Comparison of ENCODE assay signal across 8 cellular contexts in the genomic region with DNA sequence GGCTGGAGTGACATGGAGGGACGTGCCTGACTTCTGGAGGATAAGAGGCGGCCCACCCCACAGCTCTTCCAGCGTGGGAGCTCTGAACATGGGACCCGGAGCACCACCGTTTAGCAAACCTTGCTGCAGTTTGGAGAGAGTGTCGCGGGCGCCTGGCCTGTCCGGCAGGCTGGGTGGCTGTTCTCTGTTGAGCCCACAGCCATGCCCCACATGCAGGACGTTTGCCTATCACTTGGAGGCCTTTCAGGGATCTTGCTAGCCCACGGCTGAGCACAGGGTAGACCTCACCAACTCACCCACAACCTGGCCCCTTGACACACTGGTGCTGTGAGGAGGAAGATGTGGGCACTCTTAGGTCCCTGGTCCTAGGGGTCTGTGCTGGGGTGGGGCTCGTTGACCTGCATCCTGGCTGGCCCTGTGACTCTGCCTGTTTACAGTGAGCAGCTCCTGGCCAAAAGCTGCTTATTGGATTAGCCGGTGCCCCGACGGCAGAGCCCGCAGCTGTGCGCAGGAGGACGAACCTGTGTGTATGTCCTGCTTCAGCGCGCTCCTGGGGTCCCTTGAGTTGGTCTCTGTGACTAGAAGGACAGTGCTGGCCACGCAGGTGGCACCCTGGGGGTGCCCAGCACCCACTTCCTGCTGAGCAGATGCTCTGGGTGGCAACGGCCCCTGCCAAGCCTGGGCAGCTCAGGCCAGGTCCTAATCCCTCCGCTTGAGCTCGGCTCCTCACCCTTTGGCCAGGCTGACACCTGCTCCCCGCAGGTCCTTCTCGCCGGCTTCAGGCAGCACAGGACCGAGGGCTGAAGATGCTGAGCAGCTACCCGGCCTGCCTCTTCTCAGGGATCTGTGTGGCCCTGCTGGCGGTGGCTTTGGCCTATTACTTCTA.
DNase-seq lines count a peak whose midpoint lies in the region; ATAC-seq, FAIRE-seq and TF ChIP-seq lines count a peak whose summit lies in the region.

No MANE protein-coding gene starts in this region.

- ATAC-seq in stimulated activated memory B cell treated with anti-CD40 and anti-IgM and Interleukin-4, amounts not matched to agents 10 μg/mL and 1 μg/mL and 100 μg/mL, for 72 hours = no peak
- no peak for ATAC-seq in HG03469 (IDR thresholded peaks at IDR 0.05; ENCODE audit: unreplicated experiment)

- no peak overlapping the region for H2AFZ ChIP-seq in H1 (ENCODE audit: low read length)

- H3K9ac ChIP-seq in NT2/D1 (ENCODE audit: insufficient read length, low read depth) (peak overlapping the region; percentile 53), H1 (replicated peaks in 1 of 4; ENCODE audit: extremely low read depth in 1 of 4, low read depth in 3 of 4, low read length in 3 of 4) (no peak overlapping the region)

- H2AK5ac ChIP-seq in H1 (ENCODE audit: low read depth, low read length) = no peak overlapping the region

- peak overlapping the region in 1 of 2 experiments; percentile 56; a peak in 3 of 4 replicates for H3K4me2 ChIP-seq in H1 (ENCODE audit: insufficient read depth in 1 of 2, low read depth in 2 of 2, low read length in 2 of 2)

- intact Hi-C loops in activated naive CD4-positive, alpha-beta T cell treated with anti-CD3 and anti-CD28 coated beads for 36 hours (cut with micrococcal nuclease) = loop anchor here (1.0 kb wide), 2 partner anchors 36 to 129 kb away; no protein-coding TSS in a partner anchor

- no peak overlapping the region for H2BK5ac ChIP-seq in H1 (ENCODE audit: low read depth, low read length)

- POLR2A ChIA-PET in H1 (lab: Charles Lee; ENCODE audit: partially characterized antibody) = no interaction called here

- H2BK20ac ChIP-seq in H1 (ENCODE audit: low read length) = no peak overlapping the region

- peak overlapping the region; percentile 40; the same call in 1 of the 2 replicates for H4K8ac ChIP-seq in H1 (ENCODE audit: extremely low read depth, insufficient read depth, low read length)

- no peak overlapping the region for H3K18ac ChIP-seq in H1 (ENCODE audit: extremely low read depth, low read length)

- DNase-seq in activated naive CD4-positive, alpha-beta T cell treated with anti-CD3 and anti-CD28 coated beads for 36 hours = no peak
- no peak for DNase-seq in activated naive CD4-positive, alpha-beta T cell (lab: John Stamatoyannopoulos, UW)
- no peak for DNase-seq in NT2/D1 (ENCODE audit: low read depth, low spot score)
- DNase-seq in H1 (ENCODE audit: low read depth in 1 of 2, low spot score in 2 of 2) = peak in 1 of 2 experiments; percentile 47
- no peak for DNase-seq in GM19238 (ENCODE audit: insufficient read length, low spot score)
- DNase-seq in NCI-H526 (lab: John Stamatoyannopoulos, UW) = no peak

- no peak for FAIRE-seq in H1 (lab: Jason Lieb, UNC)

- H3K4ac ChIP-seq in H1 (replicated peaks; ENCODE audit: insufficient read length, low read depth, low read length) = no peak overlapping the region

- no peak overlapping the region for H2BK120ac ChIP-seq in H1 (replicated peaks; ENCODE audit: low read depth, low read length)

- H3K36me3 ChIP-seq in NT2/D1 (ENCODE audit: insufficient read depth, insufficient read length, low read length) (peaks cover 2% of the 10 kb centered on the region), H1 (ENCODE audit: control insufficient read depth in 2 of 4, insufficient read depth in 4 of 4, low read length in 3 of 4) (no peaks in the 10 kb centered on the region)

- no peaks in the 10 kb centered on the region for H3K27me3 ChIP-seq in NT2/D1 (ENCODE audit: insufficient read depth, insufficient read length)
- H3K27me3 ChIP-seq in H1 (replicated peaks in 1 of 4; ENCODE audit: control insufficient read depth in 3 of 4, extremely low read depth in 1 of 4, insufficient read depth in 3 of 4, low read length in 3 of 4) = no peaks in the 10 kb centered on the region; a peak in 1 of 7 replicates

- TF ChIP-seq EP300 in H1 (IDR thresholded peaks at IDR 0.05; ENCODE audit: borderline replicate concordance in 1 of 2, low read depth in 2 of 2, low read length in 2 of 2) = no peak

- peaks cover 2% of the 10 kb centered on the region for H3K36me3 Mint-ChIP-seq in activated naive CD4-positive, alpha-beta T cell treated with anti-CD3 and anti-CD28 coated beads for 36 hours (ENCODE audit: low read depth)
- peaks cover 20% of the 10 kb centered on the region for H3K36me3 Mint-ChIP-seq in stimulated activated memory B cell treated with anti-CD40 and anti-IgM and Interleukin-4, amounts not matched to agents 10 μg/mL and 1 μg/mL and 100 μg/mL, for 72 hours

- H2BK12ac ChIP-seq in H1 (ENCODE audit: low read depth, low read length) = 0 out of 2 replicates have a peak overlapping the region, but pooled peaks have one; percentile 39

- no peaks in the 10 kb centered on the region; the same call in 1 of the 2 replicates for H3K23me2 ChIP-seq in H1 (ENCODE audit: low read depth, low read length)

- no peaks in the 10 kb centered on the region for H3K9me3 Mint-ChIP-seq in activated naive CD4-positive, alpha-beta T cell treated with anti-CD3 and anti-CD28 coated beads for 36 hours
- H3K9me3 Mint-ChIP-seq in stimulated activated memory B cell treated with anti-CD40 and anti-IgM and Interleukin-4, amounts not matched to agents 10 μg/mL and 1 μg/mL and 100 μg/mL, for 72 hours = no peaks in the 10 kb centered on the region

- TF ChIP-seq RAD21 in H1 (IDR thresholded peaks at IDR 0.05 in 1 of 2, conservative IDR thresholded peaks at IDR 0.05 in 1 of 2; ENCODE audit: low read depth in 2 of 2, low read length in 2 of 2) = no peak

- no peak overlapping the region for H2BK15ac ChIP-seq in H1 (ENCODE audit: low read length)

- H3K4me1 ChIP-seq in NT2/D1 (ENCODE audit: insufficient read depth, insufficient read length) (peaks cover 30% of the 10 kb centered on the region), H1 (replicated peaks in 1 of 4; ENCODE audit: control insufficient read depth in 3 of 4, insufficient read depth in 4 of 4, low read length in 3 of 4) (peaks cover 0 to 2% (median 0%) of the 10 kb centered on the region in 4 experiments; a peak in 1 of 7 replicates)

- 77% methylated on average over 30 of the region's 30 CpGs; no CpG with 5 or more reads in 1 of the 2 experiments for WGBS in H1 (ENCODE audit: extremely low coverage in 1 of 2, insufficient coverage in 1 of 2, insufficient read length in 1 of 2, insufficient replicate concordance in 2 of 2, low coverage in 1 of 2, low lambda C conversion rate in 2 of 2, missing lambda C conversion rate in 1 of 2), 2 experiments

- no peak overlapping the region for H3K27ac ChIP-seq in H1 (ENCODE audit: low read depth, low read length)

- peaks cover 18% of the 10 kb centered on the region for H3K4me1 Mint-ChIP-seq in activated naive CD4-positive, alpha-beta T cell treated with anti-CD3 and anti-CD28 coated beads for 36 hours (ENCODE audit: low read depth)
- peaks cover 33% of the 10 kb centered on the region for H3K4me1 Mint-ChIP-seq in stimulated activated memory B cell treated with anti-CD40 and anti-IgM and Interleukin-4, amounts not matched to agents 10 μg/mL and 1 μg/mL and 100 μg/mL, for 72 hours

- no peak overlapping the region for H4K5ac ChIP-seq in H1 (ENCODE audit: insufficient read length, low read depth, low read length)

- CTCF ChIA-PET in activated naive CD4-positive, alpha-beta T cell treated with anti-CD3 and anti-CD28 coated beads for 36 hours (lab: Charles Lee) = interaction anchor here (0.6 to 2.2 kb wide), 13 partner anchors 8 to 513 kb away, joined by 3 to 12 read pairs (median 5); no protein-coding TSS in a partner anchor
- CTCF ChIA-PET in H1 (lab: Charles Lee; ENCODE audit: partially characterized antibody) = interaction anchor here (0.6 to 10.4 kb wide), 45 partner anchors 7 to 326 kb away, joined by 3 to 188 read pairs (median 5); no protein-coding TSS in a partner anchor

- H4K20me1 ChIP-seq in H1 (replicated peaks in 1 of 2; ENCODE audit: control insufficient read depth in 1 of 2, insufficient read depth in 2 of 2, low read length in 2 of 2) = no peaks in the 10 kb centered on the region

- TF ChIP-seq POLR2A in H1 (IDR thresholded peaks at IDR 0.05; ENCODE audit: control extremely low read depth in 1 of 2, low read depth in 2 of 2, low read length in 2 of 2) = no peak

- H3K4me3 ChIP-seq in NT2/D1 (ENCODE audit: insufficient read length, low read depth) (no peak overlapping the region), H1 (ENCODE audit: extremely low read depth in 1 of 4, insufficient read depth in 2 of 4, low read depth in 3 of 4, low read length in 4 of 4) (no peak overlapping the region)

- H3K56ac ChIP-seq in H1 (replicated peaks; ENCODE audit: insufficient read length, low read depth, low read length) = no peak overlapping the region

- H3K9me3 ChIP-seq in NT2/D1 (ENCODE audit: insufficient read depth, low read length) (no peaks in the 10 kb centered on the region), H1 (ENCODE audit: insufficient read depth in 2 of 2, low read depth in 1 of 2, low read length in 1 of 2) (no peaks in the 10 kb centered on the region)

- TF ChIP-seq CTCF in H1 (IDR thresholded peaks at IDR 0.05; ENCODE audit: control extremely low read depth in 1 of 3, insufficient read depth in 1 of 3, low read depth in 1 of 3, low read length in 3 of 3) = no peak

- no peaks in the 10 kb centered on the region for H3K27me3 Mint-ChIP-seq in activated naive CD4-positive, alpha-beta T cell treated with anti-CD3 and anti-CD28 coated beads for 36 hours (ENCODE audit: low read depth)
- H3K27me3 Mint-ChIP-seq in stimulated activated memory B cell treated with anti-CD40 and anti-IgM and Interleukin-4, amounts not matched to agents 10 μg/mL and 1 μg/mL and 100 μg/mL, for 72 hours = no peaks in the 10 kb centered on the region

- no peak overlapping the region for H4K91ac ChIP-seq in H1 (replicated peaks; ENCODE audit: insufficient read length, low read length)

- H3K79me1 ChIP-seq in H1 (ENCODE audit: low read depth, low read length) = no peaks in the 10 kb centered on the region

- no peak overlapping the region for H3K4me3 Mint-ChIP-seq in activated naive CD4-positive, alpha-beta T cell treated with anti-CD3 and anti-CD28 coated beads for 36 hours
- H3K4me3 Mint-ChIP-seq in stimulated activated memory B cell treated with anti-CD40 and anti-IgM and Interleukin-4, amounts not matched to agents 10 μg/mL and 1 μg/mL and 100 μg/mL, for 72 hours = peak overlapping the region; percentile 88

- H3K79me2 ChIP-seq in H1 (ENCODE audit: control insufficient read depth in 1 of 2, insufficient read depth in 2 of 2, low read length in 2 of 2) = no peaks in the 10 kb centered on the region

- H3K27ac Mint-ChIP-seq in activated naive CD4-positive, alpha-beta T cell treated with anti-CD3 and anti-CD28 coated beads for 36 hours = peak overlapping the region; percentile 31
- peak overlapping the region; percentile 82 for H3K27ac Mint-ChIP-seq in stimulated activated memory B cell treated with anti-CD40 and anti-IgM and Interleukin-4, amounts not matched to agents 10 μg/mL and 1 μg/mL and 100 μg/mL, for 72 hours

- H3K23ac ChIP-seq in H1 (ENCODE audit: insufficient read length) = no peak overlapping the region

- no peak overlapping the region for H3K14ac ChIP-seq in H1 (ENCODE audit: insufficient read length)

TF ChIP-seq in H1, 55 proteins besides CTCF, POLR2A, EP300 and RAD21 (continues in another document):
- no peak for TF ChIP-seq GABPA (IDR thresholded peaks at IDR 0.05; ENCODE audit: borderline replicate concordance, insufficient read depth, low read length)
- TF ChIP-seq EGR1 (IDR thresholded peaks at IDR 0.05; ENCODE audit: borderline replicate concordance, low read depth, low read length) = no peak
- TF ChIP-seq KDM1A (IDR thresholded peaks at IDR 0.05; ENCODE audit: borderline replicate concordance, low read length) = no peak
